ENCODE assay signal across 8 cellular contexts in genomic region chr1:1505801-1506200, GRCh38. TPM values are rescaled to one million over a fixed set of nuclear protein-coding genes. Genes with fewer than 3 reads are reported as not detected.
DNase-seq lines count a peak whose midpoint lies in the region; ATAC-seq and TF ChIP-seq lines count a peak whose summit lies in the region.
"Not testable (repeated sequence)": the region's sequence is repeated elsewhere in the genome, so short reads cannot be mapped to it uniquely, and the experiment has no call there.

No MANE protein-coding gene starts in this region.

- H3K27me3 Mint-ChIP-seq in activated CD4-positive, alpha-beta memory T cell treated with anti-CD3 and anti-CD28 coated beads for 36 hours; MCF 10A (ENCODE audit: insufficient read depth, unreplicated experiment); naive thymus-derived CD8-positive, alpha-beta T cell: not testable (repeated sequence)

- H3K4me1 ChIP-seq in DND-41 (ENCODE audit: insufficient read depth, low read length) (peaks cover 23% of the 10 kb centered on the region), OCI-LY1 (ENCODE audit: insufficient read depth, low read length, severe bottlenecking) (peaks cover 15% of the 10 kb centered on the region), heart right ventricle (peaks cover 4 to 31% (median 13%) of the 10 kb centered on the region in 9 donors), skeletal muscle tissue (ENCODE audit: control insufficient read depth in 3 of 3, insufficient read depth in 3 of 3, low read length in 3 of 3) (peaks cover 1 to 22% (median 18%) of the 10 kb centered on the region in 3 donors), vagina (peaks cover 14% of the 10 kb centered on the region)

- H3K36me3 Mint-ChIP-seq in activated CD4-positive, alpha-beta memory T cell treated with anti-CD3 and anti-CD28 coated beads for 36 hours; MCF 10A (ENCODE audit: insufficient read depth, unreplicated experiment); naive thymus-derived CD8-positive, alpha-beta T cell: not testable (repeated sequence)

- POLR2A ChIA-PET in activated CD4-positive, alpha-beta memory T cell treated with anti-CD3 and anti-CD28 coated beads for 36 hours (lab: Charles Lee): interaction anchor here (1.9 kb wide), 1 partner anchor 98 kb away, joined by 7 read pairs; no protein-coding TSS in a partner anchor
- POLR2A ChIA-PET in MCF 10A (lab: Yijun Ruan, JAX): interaction anchor here (0.6 to 3.1 kb wide), 7 partner anchors 16 to 196 kb away, joined by 3 to 41 read pairs (median 4); partner anchors contain the start of genes CCNL2, DVL1 and MRPL20
- POLR2A ChIA-PET in naive thymus-derived CD8-positive, alpha-beta T cell (lab: Charles Lee): interaction anchor here (1.0 kb wide), 1 partner anchor 19 kb away, joined by 4 read pairs; no protein-coding TSS in a partner anchor

- H3K4me3 ChIP-seq in DND-41 (ENCODE audit: low read depth in 1 of 2, low read length in 2 of 2); vagina: not testable (repeated sequence)
- H3K4me3 ChIP-seq in OCI-LY1 (ENCODE audit: low read depth, low read length, poor library complexity, severe bottlenecking) (peak overlapping the region; percentile 41), heart right ventricle (peak overlapping the region in 2 of 10 donors; percentile 38 to 42), skeletal muscle tissue (ENCODE audit: low read length in 3 of 3) (peak overlapping the region in 2 of 3 donors; percentile 14 to 27)

- H2AFZ ChIP-seq in DND-41 (ENCODE audit: low read depth, low read length): not testable (repeated sequence)
- peak overlapping the region; percentile 41; the same call in 1 of the 2 replicates for H2AFZ ChIP-seq in OCI-LY1 (ENCODE audit: low read length)

- not testable (repeated sequence) for ATAC-seq in DND-41 (ENCODE audit: insufficient read depth, low read depth); heart right ventricle; naive thymus-derived CD8-positive, alpha-beta T cell

- not testable (repeated sequence) for H3K27ac ChIP-seq in DND-41 (ENCODE audit: low read length)
- H3K27ac ChIP-seq in OCI-LY1 (ENCODE audit: low read depth, low read length, poor library complexity, severe bottlenecking) (peak overlapping the region; percentile 60), heart right ventricle (peak overlapping the region in 9 of 10 donors; percentile 33 to 86 (median 82)), skeletal muscle tissue (ENCODE audit: low read depth, low read length) (peak overlapping the region; percentile 82), vagina (peak overlapping the region; percentile 81)

- H3F3A ChIP-seq in OCI-LY1 (ENCODE audit: insufficient read depth, low read length): not testable (repeated sequence)

- not testable (repeated sequence) for BruUV-seq in MCF 10A (replicated peaks; lab: Mats Ljungman, UMichigan)

- TF ChIP-seq CTCF in DND-41 (IDR thresholded peaks at IDR 0.05; ENCODE audit: borderline replicate concordance, extremely low read depth, low read length, poor library complexity, severe bottlenecking); OCI-LY1 (IDR thresholded peaks at IDR 0.05; ENCODE audit: low read length); MCF 10A (IDR thresholded peaks at IDR 0.05; ENCODE audit: unreplicated experiment); heart right ventricle (IDR thresholded peaks at IDR 0.05); vagina (IDR thresholded peaks at IDR 0.05): not testable (repeated sequence)

- H3K79me2 ChIP-seq in DND-41 (ENCODE audit: insufficient read depth, low read length); OCI-LY1 (ENCODE audit: insufficient read depth, low read length): not testable (repeated sequence)

- H3K9ac ChIP-seq in DND-41 (ENCODE audit: low read depth, low read length): not testable (repeated sequence)
- H3K9ac ChIP-seq in OCI-LY1 (ENCODE audit: low read length) (peak overlapping the region; percentile 53; the same call in 1 of the 2 replicates), skeletal muscle tissue (ENCODE audit: low read depth in 1 of 3, low read length in 3 of 3) (peak overlapping the region in 2 of 3 donors; percentile 50 to 66)

- 76 to 86% methylated on average over 5 of the region's 5 CpGs for WGBS in heart right ventricle, 2 donors

- intact Hi-C loops in activated CD4-positive, alpha-beta memory T cell treated with anti-CD3 and anti-CD28 coated beads for 36 hours (cut with micrococcal nuclease): loop anchor here (10.0 kb wide), 1 partner anchor 101 kb away; the partner anchor contains the start of gene MRPL20
- intact Hi-C loops in MCF 10A (cut with micrococcal nuclease) (loop anchor here (10.0 kb wide), 2 partner anchors 101 to 131 kb away; partner anchors contain the start of genes AURKAIP1 and MRPL20), heart right ventricle (cut with DNase I) (loop anchor here in 3 of 10 donors (10.0 kb wide), 3 partner anchors 71 to 131 kb away; partner anchors contain the start of genes AURKAIP1 (in 1 of the 3), MRPL20 (in 1 of the 3) and VWA1 (in 1 of the 3))
- intact Hi-C loops in vagina (cut with DNase I): not testable (repeated sequence)

- H3K36me3 ChIP-seq in DND-41 (ENCODE audit: insufficient read depth, low read length); OCI-LY1 (ENCODE audit: insufficient read depth, low read length); heart right ventricle; skeletal muscle tissue (ENCODE audit: control insufficient read depth in 3 of 3, insufficient read depth in 3 of 3, low read length in 3 of 3); vagina: not testable (repeated sequence)

- H3K9me2 ChIP-seq in OCI-LY1 (ENCODE audit: low read depth, low read length): not testable (repeated sequence)

- H3K9me3 ChIP-seq in DND-41 (ENCODE audit: insufficient read depth, low read length, severe bottlenecking); OCI-LY1 (ENCODE audit: low read length); heart right ventricle; skeletal muscle tissue (ENCODE audit: control insufficient read depth in 3 of 3, low read length in 3 of 3); vagina: not testable (repeated sequence)

- H3K9me3 Mint-ChIP-seq in activated CD4-positive, alpha-beta memory T cell treated with anti-CD3 and anti-CD28 coated beads for 36 hours; MCF 10A (ENCODE audit: unreplicated experiment); naive thymus-derived CD8-positive, alpha-beta T cell: not testable (repeated sequence)

- peaks cover 14% of the 10 kb centered on the region for H3K4me1 Mint-ChIP-seq in activated CD4-positive, alpha-beta memory T cell treated with anti-CD3 and anti-CD28 coated beads for 36 hours (ENCODE audit: low read depth)
- not testable (repeated sequence) for H3K4me1 Mint-ChIP-seq in MCF 10A (ENCODE audit: insufficient read depth, unreplicated experiment)
- H3K4me1 Mint-ChIP-seq in naive thymus-derived CD8-positive, alpha-beta T cell: peaks cover 4 to 16% (median 11%) of the 10 kb centered on the region in 4 donors

- not testable (repeated sequence) for TF ChIP-seq POLR2A in vagina (IDR thresholded peaks at IDR 0.05)

- peak overlapping the region; percentile 52 for H3K4me3 Mint-ChIP-seq in activated CD4-positive, alpha-beta memory T cell treated with anti-CD3 and anti-CD28 coated beads for 36 hours
- H3K4me3 Mint-ChIP-seq in MCF 10A (ENCODE audit: unreplicated experiment): peak overlapping the region; percentile 77
- peak overlapping the region in 9 of 10 donors; percentile 15 to 93 (median 83) for H3K4me3 Mint-ChIP-seq in naive thymus-derived CD8-positive, alpha-beta T cell

- DNase-seq in DND-41; activated CD4-positive, alpha-beta memory T cell treated with anti-CD3 and anti-CD28 coated beads for 36 hours; heart right ventricle; naive thymus-derived CD8-positive, alpha-beta T cell; vagina (ENCODE audit: extremely low spot score in 2 of 2): not testable (repeated sequence)
- DNase-seq in MCF 10A (ENCODE audit: unreplicated experiment): peak; percentile 9

- not testable (repeated sequence) for H4K20me1 ChIP-seq in DND-41 (ENCODE audit: insufficient read depth, low read length); OCI-LY1 (ENCODE audit: insufficient read depth, low read length)

- peak overlapping the region; percentile 59; the same call in 1 of the 2 replicates for H3K4me2 ChIP-seq in DND-41 (ENCODE audit: insufficient read depth, low read length)
- H3K4me2 ChIP-seq in OCI-LY1 (ENCODE audit: low read length): peak overlapping the region; percentile 55

- H3K27me3 ChIP-seq in DND-41 (ENCODE audit: insufficient read depth, low read length, poor library complexity); OCI-LY1 (ENCODE audit: insufficient read depth, low read length); heart right ventricle; skeletal muscle tissue (ENCODE audit: control insufficient read depth in 3 of 3, insufficient read depth in 3 of 3, low read length in 3 of 3); vagina: not testable (repeated sequence)

- CTCF ChIA-PET in activated CD4-positive, alpha-beta memory T cell treated with anti-CD3 and anti-CD28 coated beads for 36 hours (lab: Charles Lee): interaction anchor here (1.9 to 2.1 kb wide), 2 partner anchors 65 to 72 kb away, joined by 5 to 8 read pairs; no protein-coding TSS in a partner anchor
- CTCF ChIA-PET in MCF 10A (lab: Yijun Ruan, JAX): interaction anchor here (0.6 to 2.1 kb wide), 5 partner anchors 13 to 741 kb away, joined by 3 to 17 read pairs (median 3); no protein-coding TSS in a partner anchor

- H3K27ac Mint-ChIP-seq in activated CD4-positive, alpha-beta memory T cell treated with anti-CD3 and anti-CD28 coated beads for 36 hours: peak overlapping the region; percentile 91
- H3K27ac Mint-ChIP-seq in MCF 10A (ENCODE audit: low read depth, unreplicated experiment): peak overlapping the region; percentile 98
- peak overlapping the region in 8 of 10 donors; percentile 19 to 95 (median 76) for H3K27ac Mint-ChIP-seq in naive thymus-derived CD8-positive, alpha-beta T cell

RNA-seq across cellular contexts. Expression of gene ATAD3A, which starts 6.2 kb away (rescaled TPM):
- total RNA-seq in activated CD4-positive, alpha-beta memory T cell treated with anti-CD3 and anti-CD28 coated beads for 36 hours: 10 to 100 TPM; 45.7 to 46.7 TPM
- total RNA-seq in MCF 10A (2022): 43.1 and 63.2 TPM in 2 replicates
- total RNA-seq in heart right ventricle: 10 to 100 TPM; 13.2 to 27.9 (median 15.6) TPM
- 10 to 100 TPM; 24.7 to 39.4 TPM for polyA plus RNA-seq in heart right ventricle
- total RNA-seq in naive thymus-derived CD8-positive, alpha-beta T cell: 10 to 100 TPM; 24.7 to 27.5 TPM
- polyA plus RNA-seq in naive thymus-derived CD8-positive, alpha-beta T cell: 10 to 100 TPM in 1 of 3 donors, 1 to 10 TPM in 2; 7.7 to 15.3 (median 8.5) TPM
- 6.8 TPM for total RNA-seq in skeletal muscle tissue
- 21.9 TPM for total RNA-seq in vagina

RNA-seq across cellular contexts. Expression of gene ATAD3B, which starts 34.2 kb away (rescaled TPM):
- total RNA-seq in activated CD4-positive, alpha-beta memory T cell treated with anti-CD3 and anti-CD28 coated beads for 36 hours: 10 to 100 TPM; 35.4 to 36.3 TPM
- total RNA-seq in MCF 10A (2022) (42.2 and 46.9 TPM in 2 replicates), heart right ventricle (1 to 10 TPM; 5.3 to 9.9 (median 6.6) TPM), skeletal muscle tissue (16.7 TPM), vagina (17.7 TPM)
- polyA plus RNA-seq in heart right ventricle: 10 to 100 TPM; 12.5 to 33.3 TPM
- total RNA-seq in naive thymus-derived CD8-positive, alpha-beta T cell: 10 to 100 TPM; 47.3 to 50.9 TPM
- 1 to 10 TPM; 2.4 to 5.6 (median 2.6) TPM for polyA plus RNA-seq in naive thymus-derived CD8-positive, alpha-beta T cell

RNA-seq across cellular contexts. Expression of gene TMEM240, which starts 34.6 kb away (rescaled TPM):
- total RNA-seq in activated CD4-positive, alpha-beta memory T cell treated with anti-CD3 and anti-CD28 coated beads for 36 hours: under 1 TPM in 1 of 2 experiments, not detected in 1; 0.29 TPM
- total RNA-seq in MCF 10A (2022): 3.6 and 5.5 TPM in 2 replicates
- 1 to 10 TPM; 3.2 to 6.2 (median 3.7) TPM for total RNA-seq in heart right ventricle
- 10 to 100 TPM in 1 of 2 donors, 1 to 10 TPM in 1; 3.5 to 12.1 TPM for polyA plus RNA-seq in heart right ventricle
- total RNA-seq in naive thymus-derived CD8-positive, alpha-beta T cell: 1 to 10 TPM; 3.4 TPM
- polyA plus RNA-seq in naive thymus-derived CD8-positive, alpha-beta T cell: not detected
- total RNA-seq in skeletal muscle tissue: 2.1 TPM
- 3.9 TPM for total RNA-seq in vagina

RNA-seq across cellular contexts. Expression of gene ATAD3C, which starts 56.3 kb away (rescaled TPM):
- total RNA-seq in activated CD4-positive, alpha-beta memory T cell treated with anti-CD3 and anti-CD28 coated beads for 36 hours: 1 to 10 TPM; 1.2 to 1.7 TPM
- 0.27 and 2.0 TPM in 2 replicates for total RNA-seq in MCF 10A (2022)
- 1 to 10 TPM in 5 of 10 donors, under 1 TPM in 5; 0.11 to 2.2 (median 1.2) TPM for total RNA-seq in heart right ventricle
- under 1 TPM; 0.49 to 0.66 TPM for polyA plus RNA-seq in heart right ventricle
- total RNA-seq in naive thymus-derived CD8-positive, alpha-beta T cell: under 1 TPM; 0.49 to 0.70 TPM
- 1 to 10 TPM in 2 of 3 donors, under 1 TPM in 1; 0.04 to 3.1 (median 2.1) TPM for polyA plus RNA-seq in naive thymus-derived CD8-positive, alpha-beta T cell
- not detected for total RNA-seq in skeletal muscle tissue
- not detected for total RNA-seq in vagina
